Comparison of ENCODE assay signal across 22 cellular contexts in genomic region chr10:11320809-11321520, GRCh38.
DNase-seq lines count a peak whose midpoint lies in the region; ATAC-seq and TF ChIP-seq lines count a peak whose summit lies in the region.
"Had no signal": no experiment of that assay in that cellular context is flagged by ENCODE, and none has a peak within 500 bp of the region (broad histone marks: within the 10 kb centered on the region; RNA-seq: fewer than 3 reads in every experiment).

No MANE protein-coding gene starts in this region.

- peak overlapping the region; percentile 95 for H3K27ac Mint-ChIP-seq in activated naive CD4-positive, alpha-beta T cell treated with anti-CD3 and anti-CD28 coated beads for 36 hours
- H3K27ac Mint-ChIP-seq in activated CD4-positive, alpha-beta memory T cell treated with anti-CD3 and anti-CD28 coated beads for 36 hours, result peak overlapping the region; percentile 83
- peak overlapping the region; percentile 88 for H3K27ac Mint-ChIP-seq in stimulated activated effector memory CD8-positive, alpha-beta T cell treated with anti-CD3 and anti-CD28 coated beads, Interleukin-12 subunit alpha, Interleukin-12 subunit beta, amount 100 ng/mL, for 72 hours
- H3K27ac Mint-ChIP-seq: endodermal cell had no signal

- POLR2A ChIA-PET in activated CD4-positive, alpha-beta memory T cell treated with anti-CD3 and anti-CD28 coated beads for 36 hours (lab: Charles Lee), result interaction anchor here (1.2 to 1.6 kb wide), 2 partner anchors 11 to 47 kb away, joined by 3 to 6 read pairs; no protein-coding TSS in a partner anchor

- H3K4me1 Mint-ChIP-seq in activated naive CD4-positive, alpha-beta T cell treated with anti-CD3 and anti-CD28 coated beads for 36 hours (ENCODE audit: low read depth), result peaks cover 77% of the 10 kb centered on the region
- peaks cover 86% of the 10 kb centered on the region for H3K4me1 Mint-ChIP-seq in activated CD4-positive, alpha-beta memory T cell treated with anti-CD3 and anti-CD28 coated beads for 36 hours (ENCODE audit: low read depth)
- H3K4me1 Mint-ChIP-seq in stimulated activated effector memory CD8-positive, alpha-beta T cell treated with anti-CD3 and anti-CD28 coated beads, Interleukin-12 subunit alpha, Interleukin-12 subunit beta, amount 100 ng/mL, for 72 hours, result peaks cover 59% of the 10 kb centered on the region
- H3K4me1 Mint-ChIP-seq: endodermal cell had no signal

- ATAC-seq in stimulated activated effector memory CD8-positive, alpha-beta T cell treated with anti-CD3 and anti-CD28 coated beads, Interleukin-12 subunit alpha, Interleukin-12 subunit beta, amount 100 ng/mL, for 72 hours, result peak; percentile 47
- no peak for ATAC-seq in mucosa of descending colon
- ATAC-seq: left lobe of liver, right cardiac atrium had no signal

- no peaks in the 10 kb centered on the region for H3K27me3 Mint-ChIP-seq in activated naive CD4-positive, alpha-beta T cell treated with anti-CD3 and anti-CD28 coated beads for 36 hours (ENCODE audit: low read depth)
- H3K27me3 Mint-ChIP-seq in activated CD4-positive, alpha-beta memory T cell treated with anti-CD3 and anti-CD28 coated beads for 36 hours, result no peaks in the 10 kb centered on the region

- H3K4me3 Mint-ChIP-seq in activated naive CD4-positive, alpha-beta T cell treated with anti-CD3 and anti-CD28 coated beads for 36 hours, result no peak overlapping the region
- H3K4me3 Mint-ChIP-seq in activated CD4-positive, alpha-beta memory T cell treated with anti-CD3 and anti-CD28 coated beads for 36 hours, result no peak overlapping the region
- peak overlapping the region; percentile 37 for H3K4me3 Mint-ChIP-seq in stimulated activated effector memory CD8-positive, alpha-beta T cell treated with anti-CD3 and anti-CD28 coated beads, Interleukin-12 subunit alpha, Interleukin-12 subunit beta, amount 100 ng/mL, for 72 hours
- H3K4me3 Mint-ChIP-seq: endodermal cell had no signal

- H3K9me3 Mint-ChIP-seq in activated naive CD4-positive, alpha-beta T cell treated with anti-CD3 and anti-CD28 coated beads for 36 hours, result no peaks in the 10 kb centered on the region
- no peaks in the 10 kb centered on the region for H3K9me3 Mint-ChIP-seq in activated CD4-positive, alpha-beta memory T cell treated with anti-CD3 and anti-CD28 coated beads for 36 hours
- no peaks in the 10 kb centered on the region for H3K9me3 Mint-ChIP-seq in stimulated activated effector memory CD8-positive, alpha-beta T cell treated with anti-CD3 and anti-CD28 coated beads, Interleukin-12 subunit alpha, Interleukin-12 subunit beta, amount 100 ng/mL, for 72 hours
- H3K9me3 Mint-ChIP-seq: endodermal cell had no signal

- CTCF ChIA-PET in activated naive CD4-positive, alpha-beta T cell treated with anti-CD3 and anti-CD28 coated beads for 36 hours (lab: Charles Lee), result interaction anchor here (0.7 to 2.7 kb wide), 4 partner anchors 11 to 106 kb away, joined by 4 to 9 read pairs (median 6); no protein-coding TSS in a partner anchor
- CTCF ChIA-PET in activated CD4-positive, alpha-beta memory T cell treated with anti-CD3 and anti-CD28 coated beads for 36 hours (lab: Charles Lee), result interaction anchor here (0.6 to 1.7 kb wide), 3 partner anchors 11 to 676 kb away, joined by 3 to 7 read pairs (median 4); no protein-coding TSS in a partner anchor

- DNase-seq in activated naive CD4-positive, alpha-beta T cell treated with anti-CD3 and anti-CD28 coated beads for 36 hours, result peak; percentile 30
- no peak for DNase-seq in activated naive CD4-positive, alpha-beta T cell treated with Interleukin-2 at 50 U/mL for 16 hours
- peak; percentile 9 for DNase-seq in activated CD4-positive, alpha-beta memory T cell treated with anti-CD3 and anti-CD28 coated beads for 36 hours
- DNase-seq in ecto neural progenitor cell (ENCODE audit: low spot score) (peak; percentile 29), NCI-H69 (lab: John Stamatoyannopoulos, UW) (no peak), NCI-H1048 (lab: John Stamatoyannopoulos, UW) (no peak), mucosa of descending colon (no peak)
- no peak for DNase-seq in stimulated activated effector memory CD8-positive, alpha-beta T cell treated with anti-CD3 and anti-CD28 coated beads, Interleukin-12 subunit alpha, Interleukin-12 subunit beta, amount 100 ng/mL, for 72 hours (ENCODE audit: low spot score in 2 of 2)
- DNase-seq: activated CD4-positive, CD25-positive, alpha-beta regulatory T cell treated with anti-CD3 and anti-CD28 coated beads, Interleukin-2, amount 50 U/mL, for 72 hours; DND-41; endodermal cell; MG63; NCI-H1694; NCI-H2227 treated with DMSO at 0.1 percent for 48 hours; Peyer's patch; right cardiac atrium; stimulated activated naive CD4-positive, alpha-beta T cell; T-helper 9 cell; transverse colon had no signal

- no peak overlapping the region for H3K4me3 ChIP-seq in mucosa of descending colon
- H3K4me3 ChIP-seq: ascending aorta, MG63, Peyer's patch, SJSA1, transverse colon had no signal

- peaks cover 60% of the 10 kb centered on the region for H3K36me3 Mint-ChIP-seq in activated naive CD4-positive, alpha-beta T cell treated with anti-CD3 and anti-CD28 coated beads for 36 hours (ENCODE audit: low read depth)
- peaks cover 85% of the 10 kb centered on the region for H3K36me3 Mint-ChIP-seq in activated CD4-positive, alpha-beta memory T cell treated with anti-CD3 and anti-CD28 coated beads for 36 hours
- H3K36me3 Mint-ChIP-seq in stimulated activated effector memory CD8-positive, alpha-beta T cell treated with anti-CD3 and anti-CD28 coated beads, Interleukin-12 subunit alpha, Interleukin-12 subunit beta, amount 100 ng/mL, for 72 hours, result no peaks in the 10 kb centered on the region

- H3K9me3 ChIP-seq in mucosa of descending colon, result no peaks in the 10 kb centered on the region
- H3K9me3 ChIP-seq: ascending aorta, MG63, Peyer's patch, SJSA1, transverse colon had no signal

- TF ChIP-seq CTCF in mucosa of descending colon (IDR thresholded peaks at IDR 0.05), result no peak

- intact Hi-C loops in activated naive CD4-positive, alpha-beta T cell treated with anti-CD3 and anti-CD28 coated beads for 36 hours (cut with micrococcal nuclease), result loop anchor here (1.0 to 10.0 kb wide), 6 partner anchors 9 to 804 kb away; partner anchors contain the start of gene SEC61A2
- intact Hi-C loops in activated CD4-positive, alpha-beta memory T cell treated with anti-CD3 and anti-CD28 coated beads for 36 hours (cut with micrococcal nuclease), result loop anchor here (1.0 to 5.0 kb wide), 5 partner anchors 34 to 150 kb away; no protein-coding TSS in a partner anchor
- intact Hi-C loops in mucosa of descending colon (cut with DNase I, micrococcal nuclease), result no loop called here

- H3K4me1 ChIP-seq in mucosa of descending colon (ENCODE audit: low read depth), result no peaks in the 10 kb centered on the region
- H3K4me1 ChIP-seq: ascending aorta, Peyer's patch, transverse colon had no signal

- peaks cover 4% of the 10 kb centered on the region for H3K36me3 ChIP-seq in mucosa of descending colon (ENCODE audit: low read depth)
- H3K36me3 ChIP-seq: MG63, SJSA1 had no signal

Comparison
In these comparisons a context has a peak if more than half of its experiments do, and no peak if none do; other contexts are left out.
1. DNase-seq: peak in activated naive CD4-positive, alpha-beta T cell treated with anti-CD3 and anti-CD28 coated beads for 36 hours (single experiment), activated CD4-positive, alpha-beta memory T cell treated with anti-CD3 and anti-CD28 coated beads for 36 hours (single experiment) and ecto neural progenitor cell (single experiment); none in activated naive CD4-positive, alpha-beta T cell treated with Interleukin-2 at 50 U/mL for 16 hours (single experiment), stimulated activated effector memory CD8-positive, alpha-beta T cell treated with anti-CD3 and anti-CD28 coated beads, Interleukin-12 subunit alpha, Interleukin-12 subunit beta, amount 100 ng/mL, for 72 hours (0 of 2), NCI-H69 (single experiment), NCI-H1048 (single experiment) and mucosa of descending colon (0 of 3).
2. intact Hi-C loops: an anchor here in activated naive CD4-positive, alpha-beta T cell treated with anti-CD3 and anti-CD28 coated beads for 36 hours (1.0 to 10.0 kb wide) and activated CD4-positive, alpha-beta memory T cell treated with anti-CD3 and anti-CD28 coated beads for 36 hours (1.0 to 5.0 kb wide); none called in mucosa of descending colon.
3. Peak in every context shown above with its lines, with median percentiles within 50 percentile points of each other: H3K27ac Mint-ChIP-seq.